Comparison of ENCODE assay signal across 9 cellular contexts in the genomic region with DNA sequence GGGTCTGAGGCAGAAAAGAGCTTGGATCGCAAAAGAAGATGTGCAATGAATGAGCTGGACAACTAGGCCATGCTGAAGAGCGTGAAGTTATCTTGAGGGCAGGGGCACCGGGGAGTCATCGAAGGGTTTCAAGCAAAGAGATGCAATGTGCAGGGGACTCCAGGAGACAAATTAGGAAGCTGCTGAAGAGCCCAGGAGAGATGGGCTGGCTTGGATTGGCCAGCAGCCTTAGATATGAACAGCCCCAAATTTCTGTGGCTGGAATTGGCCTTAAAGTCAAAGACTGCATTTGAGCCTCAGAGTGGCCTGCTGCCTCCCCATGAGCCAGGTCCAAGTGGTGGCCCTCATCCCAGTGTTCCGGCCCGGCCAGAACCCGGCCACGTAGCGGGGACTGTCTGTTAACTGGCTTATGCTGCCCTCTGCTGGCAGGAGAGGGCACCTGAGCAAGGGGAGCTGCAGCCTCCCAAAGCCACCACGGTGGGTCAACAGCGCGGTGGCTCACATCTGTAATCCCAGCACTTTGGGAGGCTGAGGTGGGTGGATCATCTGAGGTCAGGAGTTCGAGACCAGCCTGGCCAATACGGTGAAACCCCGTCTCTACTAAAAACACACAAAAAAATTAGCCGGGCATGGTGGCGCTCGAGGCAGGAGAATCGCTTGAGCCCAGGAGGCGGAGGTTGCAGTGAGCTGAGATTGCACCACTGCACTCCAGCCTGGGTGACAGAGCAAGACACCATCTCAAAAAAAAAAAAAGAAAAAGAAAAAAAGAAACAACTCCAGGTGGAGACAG. TPM values are rescaled to one million over a fixed set of nuclear protein-coding genes. Genes with fewer than 3 reads are reported as not detected.
DNase-seq lines count a peak whose midpoint lies in the region; ATAC-seq, FAIRE-seq and TF ChIP-seq lines count a peak whose summit lies in the region.
"Not testable (repeated sequence)": the region's sequence is repeated elsewhere in the genome, so short reads cannot be mapped to it uniquely, and the experiment has no call there.
"Had no signal": no experiment of that assay in that cellular context is flagged by ENCODE, and none has a peak within 500 bp of the region (broad histone marks: within the 10 kb centered on the region; RNA-seq: fewer than 3 reads in every experiment).

No MANE protein-coding gene starts in this region.

- not testable (repeated sequence) for H3K9ac ChIP-seq in fibroblast of lung (ENCODE audit: insufficient read depth, low read length)

- not testable (repeated sequence) for H3K4me2 ChIP-seq in fibroblast of lung (ENCODE audit: extremely low read depth, insufficient read depth, low read length)

- not testable (repeated sequence) for H2AFZ ChIP-seq in fibroblast of lung (ENCODE audit: low read length)

- H3K27ac Mint-ChIP-seq in nephron, result not testable (repeated sequence)

- not testable (repeated sequence) for H4K20me1 ChIP-seq in fibroblast of lung (ENCODE audit: control insufficient read depth, extremely low read depth, insufficient read depth, low read length)

- H3K9me3 ChIP-seq in fibroblast of lung (ENCODE audit: control insufficient read depth, insufficient read depth, low read depth, low read length), result not testable (repeated sequence)

- H3K4me1 Mint-ChIP-seq in activated T-cell treated with anti-CD3 and anti-CD28 coated beads, Interleukin-2, amount 50 U/mL, for 4 hours (ENCODE audit: low read depth); nephron: not testable (repeated sequence)

- H3K36me3 Mint-ChIP-seq in activated T-cell treated with anti-CD3 and anti-CD28 coated beads, Interleukin-2, amount 50 U/mL, for 4 hours (ENCODE audit: insufficient read depth); nephron (ENCODE audit: low read depth): not testable (repeated sequence)

- H3K4me3 Mint-ChIP-seq in activated T-cell treated with anti-CD3 and anti-CD28 coated beads, Interleukin-2, amount 50 U/mL, for 4 hours; nephron: not testable (repeated sequence)

- H3K27me3 ChIP-seq in fibroblast of lung (ENCODE audit: control insufficient read depth, insufficient read depth, low read length), result not testable (repeated sequence)

- not testable (repeated sequence) for H3K4me3 ChIP-seq in fibroblast of lung (replicated peaks in 1 of 4; ENCODE audit: control extremely low read depth in 1 of 4, insufficient read depth in 1 of 4, low read depth in 3 of 4, low read length in 4 of 4)

- not testable (repeated sequence) for H3K27ac ChIP-seq in fibroblast of lung (ENCODE audit: insufficient read depth, low read length)

- not testable (repeated sequence) for H3K4me1 ChIP-seq in fibroblast of lung (ENCODE audit: control insufficient read depth, extremely low read depth, insufficient read depth, low read length)

- H3K36me3 ChIP-seq in fibroblast of lung (ENCODE audit: control insufficient read depth, insufficient read depth, low read length), result not testable (repeated sequence)

- peak; percentile 85 for DNase-seq in Daoy (ENCODE audit: low read depth)
- DNase-seq in KBM-7, result peak; percentile 78
- peak; percentile 67 for DNase-seq in RCC 7860 (ENCODE audit: low spot score)
- peak; percentile 70 for DNase-seq in activated T-cell treated with anti-CD3 and anti-CD28 coated beads, Interleukin-2, amount 50 U/mL, for 4 hours
- peak; percentile 53 to 72 for DNase-seq in fibroblast of lung (ENCODE audit: low read depth in 2 of 2)
- DNase-seq in stimulated activated naive CD4-positive, alpha-beta T cell (lab: John Stamatoyannopoulos, UW), result peak; percentile 33 to 69 (median 58)

- peak; percentile 90 for ATAC-seq in GM21737 (IDR thresholded peaks at IDR 0.05; ENCODE audit: unreplicated experiment)
- ATAC-seq in activated T-cell treated with anti-CD3 and anti-CD28 coated beads, Interleukin-2, amount 50 U/mL, for 4 hours, result peak; percentile 99

- H3K27me3 Mint-ChIP-seq in activated T-cell treated with anti-CD3 and anti-CD28 coated beads, Interleukin-2, amount 50 U/mL, for 4 hours (ENCODE audit: low read depth), result peaks cover 12% of the 10 kb centered on the region
- peaks cover 32% of the 10 kb centered on the region for H3K27me3 Mint-ChIP-seq in nephron (ENCODE audit: low read depth)

- H3K79me2 ChIP-seq in fibroblast of lung (ENCODE audit: control insufficient read depth, insufficient read depth, low read length), result not testable (repeated sequence)

- in situ Hi-C loops in KBM-7 (cut with MboI; ENCODE audit: low pct_unique_long_range_greater_than_20kb, low sequenced_read_pairs), result not testable (repeated sequence)

- TF ChIP-seq CTCF in fibroblast of lung (conservative IDR thresholded peaks at IDR 0.05 in 1 of 2, IDR thresholded peaks at IDR 0.05 in 1 of 2; ENCODE audit: low read depth in 1 of 2, low read length in 2 of 2), result peak; percentile 84 to 86
- TF ChIP-seq CTCF in nephron (IDR thresholded peaks at IDR 0.05; ENCODE audit: unreplicated experiment in 3 of 3), result peak; percentile 80 to 90 (median 89)

- not testable (repeated sequence) for FAIRE-seq in RCC 7860 (lab: Jason Lieb, UNC)

- not testable (repeated sequence) for H3K9me3 Mint-ChIP-seq in activated T-cell treated with anti-CD3 and anti-CD28 coated beads, Interleukin-2, amount 50 U/mL, for 4 hours; nephron

RNA-seq across cellular contexts. Expression of gene HM13, which starts 11.2 kb away (rescaled TPM):
- total RNA-seq in Daoy (2014; rRNA removed; shearing (Covaris generic)), result 25.7 and 34.8 TPM in 2 replicates
- 100 to 1,000 TPM; 191 to 210 (median 195) TPM for total RNA-seq in activated T-cell treated with anti-CD3 and anti-CD28 coated beads, Interleukin-2, amount 50 U/mL, for 4 hours
- 41.9 and 52.5 TPM in 2 replicates for total RNA-seq in fibroblast of lung
- 153 and 157 TPM in 2 replicates for polyA plus RNA-seq in fibroblast of lung
- polyA plus RNA-seq in fibroblast of lung (2012), result 181 and 201 TPM in 2 replicates
- 328 and 338 TPM in 2 replicates for polyA minus RNA-seq in fibroblast of lung (ENCODE audit: low replicate concordance)

RNA-seq across cellular contexts. Expression of gene REM1, which starts 28.0 kb away (rescaled TPM):
- not detected in 2 replicates for total RNA-seq in Daoy (2014; rRNA removed; shearing (Covaris generic))
- total RNA-seq in activated T-cell treated with anti-CD3 and anti-CD28 coated beads, Interleukin-2, amount 50 U/mL, for 4 hours, result not detected
- total RNA-seq in fibroblast of lung, result not detected in 2 replicates
- polyA plus RNA-seq in fibroblast of lung, result not detected in 2 replicates
- polyA plus RNA-seq in fibroblast of lung (2012), result not detected in 2 replicates
- not detected in 2 replicates for polyA minus RNA-seq in fibroblast of lung (ENCODE audit: low replicate concordance)
- total RNA-seq: T-helper 1 cell treated with Interleukin-12 subunit alpha and Interleukin-12 subunit beta and Interleukin-4 antibody, amounts not matched to agents 30 ng/mL and 1 ng/mL, for 36 hours had no signal

RNA-seq across cellular contexts. Expression of gene DEFB124, which starts 28.2 kb away (rescaled TPM):
- not detected in 2 replicates for total RNA-seq in Daoy (2014; rRNA removed; shearing (Covaris generic))
- not detected for total RNA-seq in activated T-cell treated with anti-CD3 and anti-CD28 coated beads, Interleukin-2, amount 50 U/mL, for 4 hours
- total RNA-seq in fibroblast of lung, result not detected in 2 replicates
- polyA plus RNA-seq in fibroblast of lung, result not detected in 2 replicates
- polyA plus RNA-seq in fibroblast of lung (2012), result not detected in 2 replicates
- not detected in 2 replicates for polyA minus RNA-seq in fibroblast of lung (ENCODE audit: low replicate concordance)
- total RNA-seq: T-helper 1 cell treated with Interleukin-12 subunit alpha and Interleukin-12 subunit beta and Interleukin-4 antibody, amounts not matched to agents 30 ng/mL and 1 ng/mL, for 36 hours had no signal
